ENCODE assay signal across 2 cellular contexts in genomic region chr4:174674305-174674840, GRCh38.
A peak's percentile ranks its signal among the peaks of the same experiment; 100 is the strongest.
TF ChIP-seq lines count a peak whose summit lies in the region.

No MANE protein-coding gene starts in this region.

TF ChIP-seq in GM23338, 12 proteins besides CTCF, POLR2A, EP300 and RAD21 (continued from another document):
- TF ChIP-seq EZH2 (IDR thresholded peaks at IDR 0.05; ENCODE audit: low read depth, unreplicated experiment) (no peak), ETS1 (IDR thresholded peaks at IDR 0.05) (no peak), REST (IDR thresholded peaks at IDR 0.05; ENCODE audit: unreplicated experiment) (no peak), CREB1 (CRISPR knock-in tag; IDR thresholded peaks at IDR 0.05; ENCODE audit: low read depth) (no peak), ZNF114 (CRISPR knock-in tag; IDR thresholded peaks at IDR 0.05) (no peak), STAT1 (IDR thresholded peaks at IDR 0.05; ENCODE audit: unreplicated experiment) (no peak), NANOG (IDR thresholded peaks at IDR 0.05; ENCODE audit: borderline replicate concordance) (no peak), ZNF462 (CRISPR knock-in tag; IDR thresholded peaks at IDR 0.05) (no peak)

TF ChIP-seq in K562, 482 proteins besides CTCF, POLR2A, EP300 and RAD21 (continued from another document and continues in another):
- TF ChIP-seq ATF4 (CRISPR knock-in tag; IDR thresholded peaks at IDR 0.05) (peak; percentile 70), ARID1B (IDR thresholded peaks at IDR 0.05) (peak; percentile 25; the same call in 1 of the 2 replicates), ZNF584 (CRISPR knock-in tag; IDR thresholded peaks at IDR 0.05; ENCODE audit: low read depth) (0 out of 2 replicates have a peak, but pooled peaks have one; percentile 47), L3MBTL2 (IDR thresholded peaks at IDR 0.05) (0 out of 2 replicates have a peak, but pooled peaks have one; percentile 59), ZNF316 (IDR thresholded peaks at IDR 0.05) (no peak), SMARCA4 (IDR thresholded peaks at IDR 0.05) (0 out of 2 replicates have a peak, but pooled peaks have one; percentile 15), ZNF830 (CRISPR knock-in tag; IDR thresholded peaks at IDR 0.05) (no peak), PCBP2 (IDR thresholded peaks at IDR 0.05; ENCODE audit: low read depth, low read length, poor library complexity, severe bottlenecking) (no peak), FOSL1 (tag; conservative IDR thresholded peaks at IDR 0.05) (0 out of 2 replicates have a peak, but pooled peaks have one; percentile 26), GABPA (tag; conservative IDR thresholded peaks at IDR 0.05; ENCODE audit: low read depth) (no peak), ZNF23 (CRISPR knock-in tag; IDR thresholded peaks at IDR 0.05) (no peak), ZNF280A (IDR thresholded peaks at IDR 0.05; ENCODE audit: low read depth, partially characterized antibody) (no peak), BRD9 (IDR thresholded peaks at IDR 0.05; ENCODE audit: low read depth, partially characterized antibody) (no peak), XRCC4 (IDR thresholded peaks at IDR 0.05; ENCODE audit: extremely low read depth, insufficient read depth, insufficient read length) (no peak), MEIS2 (IDR thresholded peaks at IDR 0.05; ENCODE audit: partially characterized antibody) (peak; percentile 79), ZNF717 (CRISPR knock-in tag; IDR thresholded peaks at IDR 0.05) (no peak), ZBTB43 (CRISPR knock-in tag; IDR thresholded peaks at IDR 0.05) (no peak), JUND (IDR thresholded peaks at IDR 0.05; ENCODE audit: borderline replicate concordance, low read depth, low read length) (no peak), JUND (tag; IDR thresholded peaks at IDR 0.05; ENCODE audit: borderline replicate concordance, low read depth, low read length) (no peak), TCF3 (CRISPR knock-in tag; IDR thresholded peaks at IDR 0.05) (no peak), ZNF445 (CRISPR knock-in tag; IDR thresholded peaks at IDR 0.05; ENCODE audit: low read depth) (no peak), FOXJ2 (tag; IDR thresholded peaks at IDR 0.05) (0 out of 2 replicates have a peak, but pooled peaks have one; percentile 12), CEBPG (CRISPR knock-in tag; IDR thresholded peaks at IDR 0.05) (peak; percentile 72; the same call in 1 of the 2 replicates), CEBPG (tag; conservative IDR thresholded peaks at IDR 0.05 in 1 of 2, IDR thresholded peaks at IDR 0.05 in 1 of 2) (peak; percentile 86), CEBPB (tag; IDR thresholded peaks at IDR 0.05) (peak; percentile 78), TAF9B (IDR thresholded peaks at IDR 0.05; ENCODE audit: partially characterized antibody) (no peak), ZNF589 (CRISPR knock-in tag; IDR thresholded peaks at IDR 0.05; ENCODE audit: low read depth) (no peak), NUFIP1 (IDR thresholded peaks at IDR 0.05; ENCODE audit: partially characterized antibody) (no peak), ARNT (IDR thresholded peaks at IDR 0.05) (no peak), CLOCK (CRISPR knock-in tag; IDR thresholded peaks at IDR 0.05; ENCODE audit: borderline replicate concordance) (no peak), ZNF121 (CRISPR knock-in tag; conservative IDR thresholded peaks at IDR 0.05) (no peak), EHMT2 (IDR thresholded peaks at IDR 0.05) (peak; percentile 47; the same call in 1 of the 2 replicates), GTF2E2 (tag; IDR thresholded peaks at IDR 0.05) (no peak), CUX1 (CRISPR knock-in tag; IDR thresholded peaks at IDR 0.05) (no peak), TEAD2 (tag; IDR thresholded peaks at IDR 0.05) (no peak), COPS2 (conservative IDR thresholded peaks at IDR 0.05) (no peak), HIVEP1 (CRISPR knock-in tag; IDR thresholded peaks at IDR 0.05) (no peak), ZSCAN29 (IDR thresholded peaks at IDR 0.05) (no peak), CCAR2 (IDR thresholded peaks at IDR 0.05; ENCODE audit: low read depth, low read length) (no peak), ZFP36 (IDR thresholded peaks at IDR 0.05; ENCODE audit: low read depth, low read length, partially characterized antibody) (no peak), CTCFL (IDR thresholded peaks at IDR 0.05; ENCODE audit: borderline replicate concordance, insufficient read depth, low read depth, low read length, poor library complexity, severe bottlenecking) (no peak)
- TF ChIP-seq, protein P1, sequence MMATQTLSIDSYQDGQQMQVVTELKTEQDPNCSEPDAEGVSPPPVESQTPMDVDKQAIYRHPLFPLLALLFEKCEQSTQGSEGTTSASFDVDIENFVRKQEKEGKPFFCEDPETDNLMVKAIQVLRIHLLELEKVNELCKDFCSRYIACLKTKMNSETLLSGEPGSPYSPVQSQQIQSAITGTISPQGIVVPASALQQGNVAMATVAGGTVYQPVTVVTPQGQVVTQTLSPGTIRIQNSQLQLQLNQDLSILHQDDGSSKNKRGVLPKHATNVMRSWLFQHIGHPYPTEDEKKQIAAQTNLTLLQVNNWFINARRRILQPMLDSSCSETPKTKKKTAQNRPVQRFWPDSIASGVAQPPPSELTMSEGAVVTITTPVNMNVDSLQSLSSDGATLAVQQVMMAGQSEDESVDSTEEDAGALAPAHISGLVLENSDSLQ (IDR thresholded peaks at IDR 0.05) = peak; percentile 58; the same call in 1 of the 2 replicates
- TF ChIP-seq, protein P2, sequence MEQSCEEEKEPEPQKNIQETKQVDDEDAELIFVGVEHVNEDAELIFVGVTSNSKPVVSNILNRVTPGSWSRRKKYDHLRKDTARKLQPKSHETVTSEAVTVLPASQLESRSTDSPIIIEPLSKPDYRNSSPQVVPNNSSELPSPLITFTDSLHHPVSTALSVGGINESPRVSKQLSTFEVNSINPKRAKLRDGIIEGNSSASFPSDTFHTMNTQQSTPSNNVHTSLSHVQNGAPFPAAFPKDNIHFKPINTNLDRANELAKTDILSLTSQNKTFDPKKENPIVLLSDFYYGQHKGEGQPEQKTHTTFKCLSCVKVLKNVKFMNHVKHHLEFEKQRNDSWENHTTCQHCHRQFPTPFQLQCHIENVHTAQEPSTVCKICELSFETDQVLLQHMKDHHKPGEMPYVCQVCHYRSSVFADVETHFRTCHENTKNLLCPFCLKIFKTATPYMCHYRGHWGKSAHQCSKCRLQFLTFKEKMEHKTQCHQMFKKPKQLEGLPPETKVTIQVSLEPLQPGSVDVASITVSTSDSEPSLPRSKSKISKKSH (CRISPR knock-in tag; IDR thresholded peaks at IDR 0.05) = no peak
- TF ChIP-seq, protein P3, sequence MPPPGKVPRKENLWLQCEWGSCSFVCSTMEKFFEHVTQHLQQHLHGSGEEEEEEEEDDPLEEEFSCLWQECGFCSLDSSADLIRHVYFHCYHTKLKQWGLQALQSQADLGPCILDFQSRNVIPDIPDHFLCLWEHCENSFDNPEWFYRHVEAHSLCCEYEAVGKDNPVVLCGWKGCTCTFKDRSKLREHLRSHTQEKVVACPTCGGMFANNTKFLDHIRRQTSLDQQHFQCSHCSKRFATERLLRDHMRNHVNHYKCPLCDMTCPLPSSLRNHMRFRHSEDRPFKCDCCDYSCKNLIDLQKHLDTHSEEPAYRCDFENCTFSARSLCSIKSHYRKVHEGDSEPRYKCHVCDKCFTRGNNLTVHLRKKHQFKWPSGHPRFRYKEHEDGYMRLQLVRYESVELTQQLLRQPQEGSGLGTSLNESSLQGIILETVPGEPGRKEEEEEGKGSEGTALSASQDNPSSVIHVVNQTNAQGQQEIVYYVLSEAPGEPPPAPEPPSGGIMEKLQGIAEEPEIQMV (tag; conservative IDR thresholded peaks at IDR 0.05; ENCODE audit: low read depth) = no peak
